ENCODE assay signal across 1 cellular context in genomic region chr16:19136549-19137196, GRCh38.
TF ChIP-seq lines count a peak whose summit lies in the region.

No MANE protein-coding gene starts in this region.

TF ChIP-seq in K562, 482 proteins besides CTCF, POLR2A, EP300 and RAD21:
- peak; percentile 15 to 23; a peak in 1 of 4 replicates for TF ChIP-seq RCOR1 (IDR thresholded peaks at IDR 0.05; ENCODE audit: borderline replicate concordance in 1 of 2, low read depth in 2 of 2, low read length in 2 of 2)
- no peak for TF ChIP-seq MAFK (IDR thresholded peaks at IDR 0.05; ENCODE audit: low read length)
- TF ChIP-seq SMARCA5 (IDR thresholded peaks at IDR 0.05) = peak; percentile 88
- peak; percentile 61 to 77 for TF ChIP-seq KDM1A (IDR thresholded peaks at IDR 0.05)
- no peak for TF ChIP-seq VEZF1 (CRISPR knock-in tag; IDR thresholded peaks at IDR 0.05)
- TF ChIP-seq ZFP36 (IDR thresholded peaks at IDR 0.05; ENCODE audit: low read depth, low read length, partially characterized antibody) = peak; percentile 90
- TF ChIP-seq PRPF4 (IDR thresholded peaks at IDR 0.05; ENCODE audit: insufficient read depth, low read depth, low read length, poor library complexity, severe bottlenecking) = no peak
- TF ChIP-seq ZNF395 (CRISPR knock-in tag; IDR thresholded peaks at IDR 0.05) = no peak
- TF ChIP-seq ZNF76 (CRISPR knock-in tag; IDR thresholded peaks at IDR 0.05; ENCODE audit: borderline replicate concordance) = no peak
- peak; percentile 93 for TF ChIP-seq BCOR (IDR thresholded peaks at IDR 0.05)
- TF ChIP-seq RBM25 (IDR thresholded peaks at IDR 0.05; ENCODE audit: low read depth, low read length, severe bottlenecking) = peak; percentile 94
- no peak for TF ChIP-seq HMBOX1 (IDR thresholded peaks at IDR 0.05)
- TF ChIP-seq HDAC2 (IDR thresholded peaks at IDR 0.05) = 0 out of 2 replicates have a peak, but pooled peaks have one; percentile 44
- TF ChIP-seq ZNF384 (IDR thresholded peaks at IDR 0.05; ENCODE audit: low read depth, low read length) = no peak
- no peak for TF ChIP-seq SOX6 (IDR thresholded peaks at IDR 0.05)
- no peak for TF ChIP-seq FOXJ2 (tag; IDR thresholded peaks at IDR 0.05)
- no peak for TF ChIP-seq LEF1 (IDR thresholded peaks at IDR 0.05)
- TF ChIP-seq ZNF253 (CRISPR knock-in tag; conservative IDR thresholded peaks at IDR 0.05) = no peak
- TF ChIP-seq SAFB2 (IDR thresholded peaks at IDR 0.05; ENCODE audit: borderline replicate concordance, low read depth, low read length, severe bottlenecking) = no peak
- 0 out of 2 replicates have a peak, but pooled peaks have one; percentile 11 for TF ChIP-seq ZNF24 (IDR thresholded peaks at IDR 0.05)
- no peak for TF ChIP-seq MGA (IDR thresholded peaks at IDR 0.05)
- TF ChIP-seq PTBP1 (IDR thresholded peaks at IDR 0.05; ENCODE audit: low read depth, low read length) = peak; percentile 71; the same call in 1 of the 2 replicates
- no peak for TF ChIP-seq KLF16 (IDR thresholded peaks at IDR 0.05)
- no peak for TF ChIP-seq MIER1 (IDR thresholded peaks at IDR 0.05; ENCODE audit: low read depth)
